Comparison of ENCODE assay signal across 12 cellular contexts in the genomic region with DNA sequence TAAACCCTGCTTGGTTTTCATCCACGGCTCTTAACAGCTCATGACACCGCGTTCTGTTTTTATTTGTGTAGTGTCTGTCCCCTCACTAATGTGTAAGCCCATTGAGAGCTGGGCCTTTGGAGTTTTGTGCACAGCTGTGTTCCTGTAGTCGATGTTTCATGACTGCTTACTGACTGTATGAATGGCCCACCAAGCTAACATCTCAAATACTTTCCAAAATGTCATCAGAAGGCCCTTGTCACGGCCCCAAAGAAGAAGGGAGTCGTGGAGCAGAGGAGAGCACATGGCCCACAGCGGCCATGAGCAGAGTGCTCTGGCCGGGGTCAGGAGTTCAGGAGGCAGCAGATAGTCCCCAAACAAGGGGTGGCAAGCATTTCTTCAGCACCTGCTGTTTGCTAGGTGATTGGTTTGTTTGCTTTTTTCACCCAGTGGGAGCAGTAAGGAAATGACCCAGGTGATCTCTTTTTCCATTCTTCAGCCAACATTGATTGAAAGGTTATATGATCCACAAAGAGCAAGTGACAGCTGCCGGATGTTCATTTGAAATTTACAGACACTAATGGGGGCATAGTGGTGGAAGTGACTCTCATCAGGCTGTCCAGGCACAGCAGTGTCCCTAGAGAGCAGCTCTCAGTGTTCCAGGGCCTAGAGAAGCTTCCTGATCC.
DNase-seq lines count a peak whose midpoint lies in the region; ATAC-seq and TF ChIP-seq lines count a peak whose summit lies in the region.
"Had no signal": no experiment of that assay in that cellular context is flagged by ENCODE, and none has a peak within 500 bp of the region (broad histone marks: within the 10 kb centered on the region; RNA-seq: fewer than 3 reads in every experiment).

No MANE protein-coding gene starts in this region.

- no peak for ATAC-seq in activated CD8-positive, alpha-beta memory T cell treated with anti-CD3 and anti-CD28 coated beads, Interleukin-2, amount 10 ng/mL, durations not matched to agents 7 days and 5 days
- no peak for ATAC-seq in HG03521 (IDR thresholded peaks at IDR 0.05; ENCODE audit: unreplicated experiment)
- ATAC-seq: stimulated activated naive CD8-positive, alpha-beta T cell treated with anti-CD3 and anti-CD28 coated beads, Interleukin-15, amount 100 ng/mL, for 72 hours had no signal

- H3K9me3 Mint-ChIP-seq in activated CD8-positive, alpha-beta memory T cell treated with anti-CD3 and anti-CD28 coated beads, Interleukin-2, amount 10 ng/mL, durations not matched to agents 7 days and 5 days (ENCODE audit: low read depth) = no peaks in the 10 kb centered on the region
- H3K9me3 Mint-ChIP-seq: stimulated activated naive CD8-positive, alpha-beta T cell treated with anti-CD3 and anti-CD28 coated beads, Interleukin-15, amount 100 ng/mL, for 72 hours had no signal

- DNase-seq in NCI-H1092 (lab: John Stamatoyannopoulos, UW) = peak; percentile 96
- peak; percentile 90 for DNase-seq in NCI-H2107 treated with DMSO at 0.1 percent for 48 hours (lab: John Stamatoyannopoulos, UW; ENCODE audit: unreplicated experiment)
- peak; percentile 93 for DNase-seq in SHP77 treated with DMSO at 0.1 percent for 48 hours (lab: John Stamatoyannopoulos, UW)
- peak; percentile 53 for DNase-seq in osteoblast (ENCODE audit: insufficient read length, low spot score, missing footprints)
- DNase-seq in NCI-H82 (lab: John Stamatoyannopoulos, UW) = no peak
- DNase-seq in activated CD8-positive, alpha-beta memory T cell treated with anti-CD3 and anti-CD28 coated beads, Interleukin-2, amount 10 ng/mL, durations not matched to agents 7 days and 5 days = no peak
- no peak for DNase-seq in midbrain (lab: John Stamatoyannopoulos, UW)
- DNase-seq: activated gamma-delta T cell treated with Interleukin-2 at 50 U/mL for 16 hours; mesendoderm; stimulated activated naive CD8-positive, alpha-beta T cell treated with anti-CD3 and anti-CD28 coated beads, Interleukin-15, amount 100 ng/mL, for 72 hours had no signal

- CTCF ChIA-PET in activated CD8-positive, alpha-beta memory T cell treated with anti-CD3 and anti-CD28 coated beads, Interleukin-2, amount 10 ng/mL, durations not matched to agents 7 days and 5 days (lab: Charles Lee) = interaction anchor here (0.6 kb wide), 1 partner anchor 1245 kb away, joined by 5 read pairs; no protein-coding TSS in a partner anchor

- no peaks in the 10 kb centered on the region for H3K36me3 Mint-ChIP-seq in activated CD8-positive, alpha-beta memory T cell treated with anti-CD3 and anti-CD28 coated beads, Interleukin-2, amount 10 ng/mL, durations not matched to agents 7 days and 5 days

- H3K4me1 ChIP-seq in osteoblast (ENCODE audit: insufficient read depth, low read length) = no peaks in the 10 kb centered on the region

- H3K9me3 ChIP-seq in osteoblast (ENCODE audit: low read depth, low read length) = no peaks in the 10 kb centered on the region

- no peaks in the 10 kb centered on the region for H3K27me3 ChIP-seq in osteoblast (ENCODE audit: insufficient read depth, low read length)

- no peak for TF ChIP-seq CTCF in osteoblast (IDR thresholded peaks at IDR 0.05; ENCODE audit: extremely low read depth, low read depth, low read length)

- no peaks in the 10 kb centered on the region for H3K36me3 ChIP-seq in osteoblast (ENCODE audit: insufficient read depth, low read length)

- no peaks in the 10 kb centered on the region for H3K4me1 Mint-ChIP-seq in activated CD8-positive, alpha-beta memory T cell treated with anti-CD3 and anti-CD28 coated beads, Interleukin-2, amount 10 ng/mL, durations not matched to agents 7 days and 5 days
- H3K4me1 Mint-ChIP-seq: stimulated activated naive CD8-positive, alpha-beta T cell treated with anti-CD3 and anti-CD28 coated beads, Interleukin-15, amount 100 ng/mL, for 72 hours had no signal

- H3K27ac Mint-ChIP-seq in activated CD8-positive, alpha-beta memory T cell treated with anti-CD3 and anti-CD28 coated beads, Interleukin-2, amount 10 ng/mL, durations not matched to agents 7 days and 5 days = no peak overlapping the region
- H3K27ac Mint-ChIP-seq: dendritic cell treated with granulocyte-macrophage colony-stimulating factor and Interleukin-4, amounts not matched to agents 40 ng/mL and 50 ng/mL, for 4 days had no signal

- no peak overlapping the region for H3K27ac ChIP-seq in osteoblast (ENCODE audit: low read depth, low read length)

- no peak overlapping the region for H3K4me3 Mint-ChIP-seq in activated CD8-positive, alpha-beta memory T cell treated with anti-CD3 and anti-CD28 coated beads, Interleukin-2, amount 10 ng/mL, durations not matched to agents 7 days and 5 days
- H3K4me3 Mint-ChIP-seq: dendritic cell treated with granulocyte-macrophage colony-stimulating factor and Interleukin-4, amounts not matched to agents 40 ng/mL and 50 ng/mL, for 4 days; stimulated activated naive CD8-positive, alpha-beta T cell treated with anti-CD3 and anti-CD28 coated beads, Interleukin-15, amount 100 ng/mL, for 72 hours had no signal

- H3K4me3 ChIP-seq in osteoblast (ENCODE audit: insufficient read depth, low read length) = no peak overlapping the region

- no peaks in the 10 kb centered on the region for H4K20me1 ChIP-seq in osteoblast (ENCODE audit: insufficient read depth, low read length)

- no peak overlapping the region for H3K4me2 ChIP-seq in osteoblast (ENCODE audit: insufficient read depth, low read length)

- peaks cover 14% of the 10 kb centered on the region for H3K27me3 Mint-ChIP-seq in activated CD8-positive, alpha-beta memory T cell treated with anti-CD3 and anti-CD28 coated beads, Interleukin-2, amount 10 ng/mL, durations not matched to agents 7 days and 5 days
- H3K27me3 Mint-ChIP-seq: dendritic cell treated with granulocyte-macrophage colony-stimulating factor and Interleukin-4, amounts not matched to agents 40 ng/mL and 50 ng/mL, for 4 days had no signal

- no peaks in the 10 kb centered on the region for H3K79me2 ChIP-seq in osteoblast (ENCODE audit: insufficient read depth, low read length)

- no peak overlapping the region for H2AFZ ChIP-seq in osteoblast (ENCODE audit: low read length)

Comparison
In these comparisons a context has a peak if more than half of its experiments do, and no peak if none do; other contexts are left out.
1. DNase-seq: peak in NCI-H1092 (single experiment), NCI-H2107 treated with DMSO at 0.1 percent for 48 hours (single experiment), SHP77 treated with DMSO at 0.1 percent for 48 hours (single experiment) and osteoblast (single experiment); none in NCI-H82 (single experiment), activated CD8-positive, alpha-beta memory T cell treated with anti-CD3 and anti-CD28 coated beads, Interleukin-2, amount 10 ng/mL, durations not matched to agents 7 days and 5 days (single experiment) and midbrain (single experiment).